In the genomic region with DNA sequence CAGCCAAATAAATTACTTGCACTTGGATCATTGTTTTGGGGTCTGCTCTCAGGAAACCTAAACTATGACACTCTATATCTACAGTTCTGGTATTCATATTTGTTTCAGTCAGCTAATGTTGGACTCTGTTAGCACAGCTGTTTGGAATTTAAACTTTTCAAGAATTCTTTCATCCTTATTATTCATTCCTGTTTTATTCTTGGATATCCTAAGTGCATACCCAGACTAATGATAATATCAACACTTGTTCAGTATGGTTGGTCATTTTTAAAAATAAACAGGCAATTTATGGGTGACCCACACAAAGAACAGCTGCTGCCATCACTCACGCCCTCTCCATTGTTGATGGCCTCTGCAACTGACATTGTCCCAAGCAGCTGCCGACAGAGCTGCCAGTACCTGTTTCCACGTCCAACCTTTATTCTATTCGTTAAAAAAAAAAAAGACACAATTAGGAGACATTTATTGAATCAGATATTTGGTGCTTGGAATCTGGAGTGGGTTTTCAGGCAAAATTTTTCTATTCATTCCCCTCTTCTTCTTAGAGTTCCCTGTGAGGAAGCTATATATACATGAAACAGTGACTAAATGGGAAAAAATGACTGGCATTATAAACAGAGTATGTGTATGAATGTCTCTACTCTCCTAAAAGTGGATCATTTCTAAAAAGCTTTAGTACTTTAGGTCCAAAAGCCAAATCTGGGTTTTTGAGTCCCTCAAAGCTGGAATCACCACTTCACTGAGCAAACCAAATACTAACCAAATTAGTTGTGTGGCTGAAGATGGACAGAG, we compare ENCODE assay signal across 32 cellular contexts.
DNase-seq lines count a peak whose midpoint lies in the region; ATAC-seq and TF ChIP-seq lines count a peak whose summit lies in the region.
"Had no signal": no experiment of that assay in that cellular context is flagged by ENCODE, and none has a peak within 500 bp of the region (broad histone marks: within the 10 kb centered on the region; RNA-seq: fewer than 3 reads in every experiment).

No MANE protein-coding gene starts in this region.

- H3K27me3 ChIP-seq in SJCRH30 (no peaks in the 10 kb centered on the region), fibroblast of lung (ENCODE audit: control insufficient read depth, insufficient read depth, low read length) (no peaks in the 10 kb centered on the region), skeletal muscle satellite cell (ENCODE audit: control insufficient read depth, insufficient read depth, low read length) (no peaks in the 10 kb centered on the region)
- H3K27me3 ChIP-seq: BE2C, breast epithelium, uterus had no signal

- peaks cover 33% of the 10 kb centered on the region for H3K4me1 ChIP-seq in SJCRH30
- peaks cover 3% of the 10 kb centered on the region for H3K4me1 ChIP-seq in fibroblast of lung (ENCODE audit: control insufficient read depth, extremely low read depth, insufficient read depth, low read length)
- H3K4me1 ChIP-seq in skeletal muscle satellite cell (ENCODE audit: control insufficient read depth, insufficient read depth, low read length), result peaks cover 19% of the 10 kb centered on the region
- H3K4me1 ChIP-seq: BE2C, psoas muscle, uterus had no signal

- H3K27ac ChIP-seq in SJCRH30 (peak overlapping the region; percentile 88), fibroblast of lung (ENCODE audit: insufficient read depth, low read length) (peak overlapping the region; percentile 23)
- H3K27ac ChIP-seq: 22Rv1, breast epithelium, coronary artery, psoas muscle, thoracic aorta, uterus had no signal

- no peaks in the 10 kb centered on the region for H3K79me2 ChIP-seq in fibroblast of lung (ENCODE audit: control insufficient read depth, insufficient read depth, low read length)

- H3K4me3 Mint-ChIP-seq in Calu3 (ENCODE audit: low read depth, unreplicated experiment) (no peak overlapping the region), T-cell (no peak overlapping the region)
- H3K4me3 Mint-ChIP-seq in activated CD4-positive, alpha-beta T cell treated with anti-CD3 and anti-CD28 coated beads for 36 hours, result no peak overlapping the region
- H3K4me3 Mint-ChIP-seq: activated B cell treated with CpG ODN at 0.5 μM for 24 hours; activated naive CD4-positive, alpha-beta T cell treated with anti-CD3 and anti-CD28 coated beads for 36 hours; activated T-helper 1 cell treated with anti-CD3 and anti-CD28 coated beads, Interleukin-12 subunit alpha, Interleukin-12 subunit beta, Interleukin-2, Interleukin-4 antibody, amounts not matched to agents 30 ng/mL and 10 ng/mL and 1 ng/mL, durations not matched to agents 14 hours and 24 hours and 36 hours; CD8-positive, alpha-beta memory T cell; effector memory CD8-positive, alpha-beta T cell; GM23338; memory B cell; stimulated activated naive CD8-positive, alpha-beta T cell treated with anti-CD3 and anti-CD28 coated beads, Interleukin-15, Interleukin-2, amounts not matched to agents 100 ng/mL and 50 ng/mL, for 24 hours had no signal

- BruUV-seq in Calu3 (replicated peaks; lab: Mats Ljungman, UMichigan), result no TSS peak

- H3K4me1 Mint-ChIP-seq in Calu3 (ENCODE audit: low read depth, unreplicated experiment) (no peaks in the 10 kb centered on the region), T-cell (no peaks in the 10 kb centered on the region)
- no peaks in the 10 kb centered on the region for H3K4me1 Mint-ChIP-seq in activated CD4-positive, alpha-beta T cell treated with anti-CD3 and anti-CD28 coated beads for 36 hours
- H3K4me1 Mint-ChIP-seq: activated B cell treated with CpG ODN at 0.5 μM for 24 hours; CD8-positive, alpha-beta memory T cell; memory B cell had no signal

- no peak overlapping the region for H2AFZ ChIP-seq in fibroblast of lung (ENCODE audit: low read length)
- H2AFZ ChIP-seq: GM23338 had no signal

- H3K4me3 ChIP-seq in SJCRH30 (peak overlapping the region; percentile 34), fibroblast of lung (replicated peaks in 1 of 4; ENCODE audit: control extremely low read depth in 1 of 4, insufficient read depth in 1 of 4, low read depth in 3 of 4, low read length in 4 of 4) (no peak overlapping the region), skeletal muscle satellite cell (ENCODE audit: low read length) (peak overlapping the region; percentile 8)
- H3K4me3 ChIP-seq: breast epithelium, coronary artery, GM23338, psoas muscle, thoracic aorta, uterus had no signal

- no peaks in the 10 kb centered on the region for H4K20me1 ChIP-seq in fibroblast of lung (ENCODE audit: control insufficient read depth, extremely low read depth, insufficient read depth, low read length)

- H3K9me3 Mint-ChIP-seq in Calu3 (ENCODE audit: low read depth, unreplicated experiment) (no peaks in the 10 kb centered on the region), T-cell (peaks cover 0 to 6% (median 0%) of the 10 kb centered on the region in 3 donors)
- H3K9me3 Mint-ChIP-seq in activated CD4-positive, alpha-beta T cell treated with anti-CD3 and anti-CD28 coated beads for 36 hours (ENCODE audit: low read depth), result no peaks in the 10 kb centered on the region
- H3K9me3 Mint-ChIP-seq: activated B cell treated with CpG ODN at 0.5 μM for 24 hours; activated naive CD4-positive, alpha-beta T cell treated with anti-CD3 and anti-CD28 coated beads for 36 hours; activated T-helper 1 cell treated with anti-CD3 and anti-CD28 coated beads, Interleukin-12 subunit alpha, Interleukin-12 subunit beta, Interleukin-2, Interleukin-4 antibody, amounts not matched to agents 30 ng/mL and 10 ng/mL and 1 ng/mL, durations not matched to agents 14 hours and 24 hours and 36 hours; GM23338; memory B cell; stimulated activated naive CD8-positive, alpha-beta T cell treated with anti-CD3 and anti-CD28 coated beads, Interleukin-15, Interleukin-2, amounts not matched to agents 100 ng/mL and 50 ng/mL, for 24 hours had no signal

- intact Hi-C loops in Calu3 (cut with micrococcal nuclease; ENCODE audit: unreplicated experiment), result no loop called here
- intact Hi-C loops in activated CD4-positive, alpha-beta T cell treated with anti-CD3 and anti-CD28 coated beads for 36 hours (cut with DNase I, micrococcal nuclease), result no loop called here

- H3K27ac Mint-ChIP-seq in Calu3 (ENCODE audit: unreplicated experiment) (no peak overlapping the region), T-cell (no peak overlapping the region)
- no peak overlapping the region for H3K27ac Mint-ChIP-seq in activated CD4-positive, alpha-beta T cell treated with anti-CD3 and anti-CD28 coated beads for 36 hours
- H3K27ac Mint-ChIP-seq: activated B cell treated with CpG ODN at 0.5 μM for 24 hours; activated naive CD4-positive, alpha-beta T cell treated with anti-CD3 and anti-CD28 coated beads for 36 hours; activated T-helper 1 cell treated with anti-CD3 and anti-CD28 coated beads, Interleukin-12 subunit alpha, Interleukin-12 subunit beta, Interleukin-2, Interleukin-4 antibody, amounts not matched to agents 30 ng/mL and 10 ng/mL and 1 ng/mL, durations not matched to agents 14 hours and 24 hours and 36 hours; CD8-positive, alpha-beta memory T cell; effector memory CD8-positive, alpha-beta T cell; GM23338; memory B cell; stimulated activated naive CD8-positive, alpha-beta T cell treated with anti-CD3 and anti-CD28 coated beads, Interleukin-15, Interleukin-2, amounts not matched to agents 100 ng/mL and 50 ng/mL, for 24 hours had no signal

- CTCF ChIA-PET in Calu3 (lab: Charles Lee), result interaction anchor here (0.7 kb wide), 1 partner anchor 98 kb away, joined by 3 read pairs; no protein-coding TSS in a partner anchor
- CTCF ChIA-PET in T-cell (lab: Charles Lee), result no interaction called here
- CTCF ChIA-PET in activated CD4-positive, alpha-beta T cell treated with anti-CD3 and anti-CD28 coated beads for 36 hours (lab: Charles Lee), result no interaction called here

- H3K36me3 Mint-ChIP-seq in Calu3 (ENCODE audit: insufficient read depth, unreplicated experiment) (no peaks in the 10 kb centered on the region), T-cell (no peaks in the 10 kb centered on the region)
- H3K36me3 Mint-ChIP-seq in activated CD4-positive, alpha-beta T cell treated with anti-CD3 and anti-CD28 coated beads for 36 hours (ENCODE audit: low read depth), result no peaks in the 10 kb centered on the region
- H3K36me3 Mint-ChIP-seq: CD8-positive, alpha-beta memory T cell; memory B cell had no signal

- H3K9me3 ChIP-seq in SJCRH30 (replicated peaks) (no peaks in the 10 kb centered on the region), fibroblast of lung (ENCODE audit: control insufficient read depth, insufficient read depth, low read depth, low read length) (no peaks in the 10 kb centered on the region), skeletal muscle satellite cell (replicated peaks; ENCODE audit: low read length) (no peaks in the 10 kb centered on the region)
- H3K9me3 ChIP-seq: BE2C, breast epithelium, psoas muscle, thoracic aorta, uterus had no signal

- H3K9ac ChIP-seq in fibroblast of lung (ENCODE audit: insufficient read depth, low read length), result no peak overlapping the region
- peak overlapping the region; percentile 18 for H3K9ac ChIP-seq in skeletal muscle satellite cell (ENCODE audit: low read depth, low read length)

- DNase-seq in NCI-H146 (lab: John Stamatoyannopoulos, UW) (peak; percentile 13), NCI-H146 treated with DMSO at 0.1 percent for 48 hours (lab: John Stamatoyannopoulos, UW; ENCODE audit: unreplicated experiment) (no peak), SJCRH30 (peak; percentile 94 to 97), fibroblast of lung (ENCODE audit: low read depth in 2 of 2) (peak; percentile 27 to 76), Calu3 (no peak), T-cell (no peak)
- no peak for DNase-seq in activated CD4-positive, alpha-beta T cell treated with anti-CD3 and anti-CD28 coated beads for 36 hours
- DNase-seq: activated B cell treated with CpG ODN at 0.5 μM for 24 hours; activated CD4-positive, alpha-beta T cell treated with anti-CD3 and anti-CD28 coated beads, Interleukin-2, amount 50 U/mL, for 4 hours; activated naive CD4-positive, alpha-beta T cell treated with anti-CD3 and anti-CD28 coated beads for 36 hours; BE2C; CD8-positive, alpha-beta memory T cell; effector memory CD8-positive, alpha-beta T cell; KG1; MM.1S; NCI-H2081 treated with DMSO at 0.1 percent for 48 hours; NCI-H446 treated with DMSO at 0.1 percent for 48 hours; NK-92 treated with Interleukin-12 subunit alpha and Interleukin-12 subunit beta, amount 100 ng/mL, for 24 hours; psoas muscle; Right ventricle myocardium superior; uterus had no signal

- H3K27me3 Mint-ChIP-seq in Calu3 (ENCODE audit: unreplicated experiment) (no peaks in the 10 kb centered on the region), T-cell (no peaks in the 10 kb centered on the region)
- no peaks in the 10 kb centered on the region for H3K27me3 Mint-ChIP-seq in activated CD4-positive, alpha-beta T cell treated with anti-CD3 and anti-CD28 coated beads for 36 hours
- H3K27me3 Mint-ChIP-seq: activated B cell treated with CpG ODN at 0.5 μM for 24 hours; CD8-positive, alpha-beta memory T cell; effector memory CD8-positive, alpha-beta T cell; stimulated activated naive CD8-positive, alpha-beta T cell treated with anti-CD3 and anti-CD28 coated beads, Interleukin-15, Interleukin-2, amounts not matched to agents 100 ng/mL and 50 ng/mL, for 24 hours had no signal

- H3K4me2 ChIP-seq in fibroblast of lung (ENCODE audit: extremely low read depth, insufficient read depth, low read length) (peak overlapping the region; percentile 23), skeletal muscle satellite cell (ENCODE audit: low read length) (peak overlapping the region; percentile 47)
- H3K4me2 ChIP-seq: GM23338 had no signal

- no peaks in the 10 kb centered on the region for H3K36me3 ChIP-seq in SJCRH30
- H3K36me3 ChIP-seq in fibroblast of lung (ENCODE audit: control insufficient read depth, insufficient read depth, low read length), result no peaks in the 10 kb centered on the region
- H3K36me3 ChIP-seq in skeletal muscle satellite cell (ENCODE audit: insufficient read depth, low read length), result no peaks in the 10 kb centered on the region
- H3K36me3 ChIP-seq: BE2C, breast epithelium, thoracic aorta, uterus had no signal

- ATAC-seq in T-cell (replicated peaks in 1 of 4), result no peak
- ATAC-seq in activated CD4-positive, alpha-beta T cell treated with anti-CD3 and anti-CD28 coated beads for 36 hours, result no peak
- ATAC-seq: effector memory CD8-positive, alpha-beta T cell; esophagus mucosa; GM23338; left lobe of liver had no signal

- TF ChIP-seq CTCF in fibroblast of lung (conservative IDR thresholded peaks at IDR 0.05 in 1 of 2, IDR thresholded peaks at IDR 0.05 in 1 of 2; ENCODE audit: low read depth in 1 of 2, low read length in 2 of 2), result no peak
- TF ChIP-seq CTCF in Calu3 (IDR thresholded peaks at IDR 0.05; ENCODE audit: unreplicated experiment), result no peak

- POLR2A ChIA-PET in T-cell (lab: Charles Lee), result no interaction called here
- POLR2A ChIA-PET in activated CD4-positive, alpha-beta T cell treated with anti-CD3 and anti-CD28 coated beads for 36 hours (lab: Charles Lee), result no interaction called here

Comparison
In these comparisons a context has a peak if more than half of its experiments do, and no peak if none do; other contexts are left out.
1. DNase-seq: peak in NCI-H146 (single experiment), SJCRH30 (2 of 2) and fibroblast of lung (2 of 2); none in NCI-H146 treated with DMSO at 0.1 percent for 48 hours (single experiment), Calu3 (single experiment), T-cell (0 of 34) and activated CD4-positive, alpha-beta T cell treated with anti-CD3 and anti-CD28 coated beads for 36 hours (single experiment).
2. H3K4me3 ChIP-seq: peak in SJCRH30 (single experiment) and skeletal muscle satellite cell (single experiment); none in fibroblast of lung (0 of 4).